In the genomic region with DNA sequence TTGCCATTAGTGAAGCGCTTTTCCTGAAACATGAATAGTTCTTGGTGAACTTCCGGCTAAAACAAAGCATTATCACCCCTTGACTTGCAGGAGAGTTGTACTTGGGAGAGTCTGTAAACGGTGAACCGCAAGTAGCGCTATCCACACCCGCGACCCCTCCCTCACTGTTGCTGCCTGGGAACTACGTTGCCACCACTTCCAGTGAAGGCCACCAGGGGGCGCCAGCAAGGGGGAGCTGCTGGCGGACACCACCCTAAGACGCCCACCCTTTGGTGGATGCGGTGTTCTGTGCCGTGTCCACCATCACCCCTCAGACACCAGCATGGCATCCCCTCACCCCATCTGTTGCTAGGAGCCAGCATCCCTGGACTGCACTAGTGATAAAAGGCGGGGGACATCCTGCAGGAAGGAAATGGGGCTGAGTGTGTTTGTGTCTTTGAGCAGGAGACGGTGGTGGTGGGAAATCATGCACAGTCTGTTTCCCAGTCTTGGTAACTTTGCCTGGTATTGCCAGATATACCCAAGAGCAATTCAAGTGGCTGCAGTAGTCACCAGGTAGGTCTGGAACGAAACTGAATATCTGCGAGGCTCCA, we compare ENCODE assay signal across 8 cellular contexts.
DNase-seq lines count a peak whose midpoint lies in the region; ATAC-seq and TF ChIP-seq lines count a peak whose summit lies in the region.

No MANE protein-coding gene starts in this region.

- no peak overlapping the region for H3K4me2 ChIP-seq in mammary epithelial cell (ENCODE audit: insufficient read depth, low read depth, low read length)

- peak; percentile 95 for TF ChIP-seq CTCF in GM12864 (IDR thresholded peaks at IDR 0.05; ENCODE audit: low read depth, low read length, missing control alignments)
- TF ChIP-seq CTCF in RWPE1 (conservative IDR thresholded peaks at IDR 0.05; ENCODE audit: low read depth) = peak; percentile 38; the same call in 1 of the 2 replicates
- peak; percentile 51 to 65 for TF ChIP-seq CTCF in mammary epithelial cell (conservative IDR thresholded peaks at IDR 0.05 in 1 of 2, IDR thresholded peaks at IDR 0.05 in 1 of 2; ENCODE audit: extremely low read depth in 1 of 2, insufficient read depth in 1 of 2, low read depth in 1 of 2, low read length in 2 of 2)

- no TSS peak for BruUV-seq in mammary epithelial cell (replicated peaks; lab: Mats Ljungman, UMichigan)

- peaks cover 2 to 14% (median 10%) of the 10 kb centered on the region in 7 donors for H3K4me1 Mint-ChIP-seq in naive thymus-derived CD4-positive, alpha-beta T cell

- peak overlapping the region in 3 of 10 donors; percentile 11 to 33 (median 28) for H3K4me3 Mint-ChIP-seq in naive thymus-derived CD4-positive, alpha-beta T cell

- WGBS in mammary epithelial cell (ENCODE audit: low coverage, missing lambda C conversion rate) = 67% methylated on average over 12 of the region's 17 CpGs

- H3K4me3 ChIP-seq in GM12864 (ENCODE audit: low read depth, low read length) (no peak overlapping the region), mammary epithelial cell (replicated peaks in 1 of 3; ENCODE audit: insufficient read depth in 1 of 3, low read depth in 2 of 3, low read length in 3 of 3) (no peak overlapping the region)
- H3K4me3 ChIP-seq in naive thymus-derived CD4-positive, alpha-beta T cell (ENCODE audit: low read length) = no peak overlapping the region

- H3K9ac ChIP-seq in mammary epithelial cell (ENCODE audit: insufficient read depth, low read length) = no peak overlapping the region

- peaks cover 0 to 22% (median 0%) of the 10 kb centered on the region in 5 donors for H3K27me3 Mint-ChIP-seq in naive thymus-derived CD4-positive, alpha-beta T cell

- H2AFZ ChIP-seq in mammary epithelial cell (ENCODE audit: low read depth, low read length) = no peak overlapping the region

- dilution Hi-C loops in mammary epithelial cell (cut with HindIII; ENCODE audit: low sequenced_read_pairs) = no loop called here

- H3K27ac ChIP-seq in RWPE1 (no peak overlapping the region), mammary epithelial cell (ENCODE audit: insufficient read depth, low read depth, low read length) (no peak overlapping the region)
- no peak overlapping the region for H3K27ac ChIP-seq in naive thymus-derived CD4-positive, alpha-beta T cell (ENCODE audit: low read depth, low read length)

- H3K4me1 ChIP-seq in mammary epithelial cell (ENCODE audit: insufficient read depth, low read length) = no peaks in the 10 kb centered on the region
- H3K4me1 ChIP-seq in naive thymus-derived CD4-positive, alpha-beta T cell (ENCODE audit: control insufficient read depth in 2 of 2, insufficient read depth in 2 of 2, low read length in 2 of 2) = peaks cover 0 to 5% of the 10 kb centered on the region in 2 donors

- intact Hi-C loops in mammary epithelial cell (cut with micrococcal nuclease) = no loop called here
- intact Hi-C loops in naive thymus-derived CD4-positive, alpha-beta T cell (cut with micrococcal nuclease) = loop anchor here in 1 of 2 donors (1.0 kb wide), 1 partner anchor 23 kb away; no protein-coding TSS in a partner anchor

- no peaks in the 10 kb centered on the region for H3K79me2 ChIP-seq in mammary epithelial cell (ENCODE audit: insufficient read depth, low read length)

- no peak for DNase-seq in GM12864 (ENCODE audit: low read depth)
- DNase-seq in RWPE1 (ENCODE audit: low spot score) = no peak
- DNase-seq in mammary epithelial cell = no peak
- DNase-seq in naive thymus-derived CD4-positive, alpha-beta T cell = peak; percentile 9 to 58 (median 41)
- no peak for DNase-seq in kidney tubule cell (ENCODE audit: low spot score)
- DNase-seq in cortex of kidney (lab: John Stamatoyannopoulos, UW) = no peak

- POLR2A ChIA-PET in RWPE1 (lab: Yijun Ruan, JAX; ENCODE audit: low non-redundant PET) = no interaction called here
- POLR2A ChIA-PET in naive thymus-derived CD4-positive, alpha-beta T cell (lab: Charles Lee) = no interaction called here

- no peaks in the 10 kb centered on the region for H3K36me3 Mint-ChIP-seq in naive thymus-derived CD4-positive, alpha-beta T cell

- no peaks in the 10 kb centered on the region for H3K9me3 ChIP-seq in mammary epithelial cell (replicated peaks; ENCODE audit: insufficient read depth, low read length)
- no peaks in the 10 kb centered on the region for H3K9me3 ChIP-seq in naive thymus-derived CD4-positive, alpha-beta T cell (ENCODE audit: control insufficient read depth in 2 of 3, low read length in 3 of 3)

- no peaks in the 10 kb centered on the region for H3K9me3 Mint-ChIP-seq in naive thymus-derived CD4-positive, alpha-beta T cell

- H3K36me3 ChIP-seq in mammary epithelial cell (ENCODE audit: insufficient read depth, low read length) = no peaks in the 10 kb centered on the region
- no peaks in the 10 kb centered on the region for H3K36me3 ChIP-seq in naive thymus-derived CD4-positive, alpha-beta T cell (ENCODE audit: control insufficient read depth in 2 of 3, insufficient read depth in 3 of 3, low read length in 3 of 3)

- no peaks in the 10 kb centered on the region for H3K27me3 ChIP-seq in mammary epithelial cell (ENCODE audit: insufficient read depth, low read length)
- H3K27me3 ChIP-seq in naive thymus-derived CD4-positive, alpha-beta T cell (ENCODE audit: control insufficient read depth in 2 of 2, insufficient read depth in 2 of 2, low read length in 2 of 2) = no peaks in the 10 kb centered on the region

- peak; percentile 59 for ATAC-seq in naive thymus-derived CD4-positive, alpha-beta T cell
- no peak for ATAC-seq in HG02610 (IDR thresholded peaks at IDR 0.05; ENCODE audit: unreplicated experiment)
- no peak for ATAC-seq in GM21786 (IDR thresholded peaks at IDR 0.05; ENCODE audit: unreplicated experiment)

- in situ Hi-C loops in mammary epithelial cell (cut with MboI; ENCODE audit: low sequenced_read_pairs in 2 of 2) = no loop called here

- H3K27ac Mint-ChIP-seq in naive thymus-derived CD4-positive, alpha-beta T cell = peak overlapping the region in 2 of 9 donors; percentile 36 to 57

- CTCF ChIA-PET in RWPE1 (lab: Yijun Ruan, JAX) = interaction anchor here (0.6 kb wide), 2 partner anchors 24 to 660 kb away, joined by 3 read pairs; no protein-coding TSS in a partner anchor
- CTCF ChIA-PET in mammary epithelial cell (lab: Charles Lee; ENCODE audit: low non-redundant PET) = no interaction called here
- CTCF ChIA-PET in naive thymus-derived CD4-positive, alpha-beta T cell (lab: Charles Lee) = no interaction called here

- no peaks in the 10 kb centered on the region for H4K20me1 ChIP-seq in mammary epithelial cell (ENCODE audit: insufficient read depth, low read length)

Comparison
In these comparisons a context has a peak if more than half of its experiments do, and no peak if none do; other contexts are left out.
1. DNase-seq: peak in naive thymus-derived CD4-positive, alpha-beta T cell (9 of 9); none in GM12864 (single experiment), RWPE1 (single experiment), mammary epithelial cell (single experiment), kidney tubule cell (single experiment) and cortex of kidney (single experiment).
2. CTCF ChIP-seq: peak in every context shown above with its lines; median percentile 95 in GM12864; 58 in mammary epithelial cell; 38 in RWPE1.